In genomic region chr11:31022080-31022479, GRCh38 we compare ENCODE assay signal across 26 cellular contexts.
"Had no signal": no experiment of that assay in that cellular context is flagged by ENCODE, and none has a peak within 500 bp of the region (broad histone marks: within the 10 kb centered on the region; RNA-seq: fewer than 3 reads in every experiment).

No MANE protein-coding gene starts in this region.

- H3K36me3 Mint-ChIP-seq: activated naive CD4-positive, alpha-beta T cell treated with anti-CD3 and anti-CD28 coated beads, Interleukin-2, amount 50 U/mL, for 24 hours; WTC11 had no signal

- H3K4me3 Mint-ChIP-seq: activated CD8-positive, alpha-beta T cell treated with anti-CD3 and anti-CD28 coated beads, Interleukin-2, amount 10 ng/mL, durations not matched to agents 7 days and 5 days; activated naive CD4-positive, alpha-beta T cell treated with anti-CD3 and anti-CD28 coated beads, Interleukin-2, amount 50 U/mL, for 24 hours; activated T-cell treated with anti-CD3 and anti-CD28 coated beads, Interleukin-2, amount 50 U/mL, for 24 hours; activated T-helper 1 cell treated with anti-CD3 and anti-CD28 coated beads, Interleukin-12 subunit alpha, Interleukin-12 subunit beta, Interleukin-2, Interleukin-4 antibody, amounts not matched to agents 30 ng/mL and 10 ng/mL and 1 ng/mL, durations not matched to agents 14 hours and 24 hours and 36 hours; T-helper 17 cell; WTC11 had no signal

- H3K4me3 ChIP-seq: coronary artery had no signal

- H3K27ac Mint-ChIP-seq: activated CD8-positive, alpha-beta T cell treated with anti-CD3 and anti-CD28 coated beads, Interleukin-2, amount 10 ng/mL, durations not matched to agents 7 days and 5 days; activated naive CD4-positive, alpha-beta T cell treated with anti-CD3 and anti-CD28 coated beads, Interleukin-2, amount 50 U/mL, for 24 hours; activated T-cell treated with anti-CD3 and anti-CD28 coated beads, Interleukin-2, amount 50 U/mL, for 24 hours; activated T-helper 1 cell treated with anti-CD3 and anti-CD28 coated beads, Interleukin-12 subunit alpha, Interleukin-12 subunit beta, Interleukin-2, Interleukin-4 antibody, amounts not matched to agents 30 ng/mL and 10 ng/mL and 1 ng/mL, durations not matched to agents 14 hours and 24 hours and 36 hours; T-helper 17 cell; WTC11 had no signal

- H3K27me3 Mint-ChIP-seq: activated naive CD4-positive, alpha-beta T cell treated with anti-CD3 and anti-CD28 coated beads, Interleukin-2, amount 50 U/mL, for 24 hours; activated T-cell treated with anti-CD3 and anti-CD28 coated beads, Interleukin-2, amount 50 U/mL, for 24 hours; T-helper 17 cell had no signal

- ATAC-seq: activated CD8-positive, alpha-beta T cell treated with anti-CD3 and anti-CD28 coated beads, Interleukin-2, amount 10 ng/mL, durations not matched to agents 7 days and 5 days; PC-3; T-helper 17 cell; WTC11 had no signal

- DNase-seq: activated CD4-positive, alpha-beta T cell treated with anti-CD3 and anti-CD28 coated beads for 48 hours; activated CD4-positive, alpha-beta T cell treated with anti-CD3 and anti-CD28 coated beads, Interleukin-2, amount 50 U/mL, for 4 hours; activated CD4-positive, CD25-positive, alpha-beta regulatory T cell treated with anti-CD3 and anti-CD28 coated beads, Interleukin-2, amount 50 U/mL, for 72 hours; activated CD8-positive, alpha-beta T cell treated with anti-CD3 and anti-CD28 coated beads, Interleukin-2, amount 10 ng/mL, durations not matched to agents 7 days and 5 days; activated effector memory CD4-positive, alpha-beta T cell treated with Interleukin-2 at 50 U/mL for 16 hours; activated naive CD4-positive, alpha-beta T cell; activated T-cell treated with anti-CD3 and anti-CD28 coated beads, Interleukin-2, amount 50 U/mL, for 24 hours; aorta; central memory CD4-positive, alpha-beta T cell; Kasumi-1; KBM-7; NCI-H1105; NCI-H1436; NCI-H187 treated with DMSO at 0.1 percent for 48 hours; NCI-H2171; NCI-H446; NCI-H524; NCI-H82; PC-3; SHP77 treated with DMSO at 0.1 percent for 48 hours; T-helper 17 cell; T-helper 9 cell had no signal

- H3K9me3 Mint-ChIP-seq: activated naive CD4-positive, alpha-beta T cell treated with anti-CD3 and anti-CD28 coated beads, Interleukin-2, amount 50 U/mL, for 24 hours; activated T-cell treated with anti-CD3 and anti-CD28 coated beads, Interleukin-2, amount 50 U/mL, for 24 hours; activated T-helper 1 cell treated with anti-CD3 and anti-CD28 coated beads, Interleukin-12 subunit alpha, Interleukin-12 subunit beta, Interleukin-2, Interleukin-4 antibody, amounts not matched to agents 30 ng/mL and 10 ng/mL and 1 ng/mL, durations not matched to agents 14 hours and 24 hours and 36 hours; WTC11 had no signal

- H3K4me1 Mint-ChIP-seq: activated naive CD4-positive, alpha-beta T cell treated with anti-CD3 and anti-CD28 coated beads, Interleukin-2, amount 50 U/mL, for 24 hours; T-helper 17 cell had no signal

- H3K27ac ChIP-seq: coronary artery had no signal
